Comparison of ENCODE assay signal across 16 cellular contexts in genomic region chr17:18066866-18067265, GRCh38. TPM values are rescaled to one million over a fixed set of nuclear protein-coding genes. Genes with fewer than 3 reads are reported as not detected.
A peak's percentile ranks its signal among the peaks of the same experiment; 100 is the strongest.
DNase-seq lines count a peak whose midpoint lies in the region; ATAC-seq, FAIRE-seq and TF ChIP-seq lines count a peak whose summit lies in the region.
"Had no signal": no experiment of that assay in that cellular context is flagged by ENCODE, and none has a peak within 500 bp of the region (broad histone marks: within the 10 kb centered on the region; RNA-seq: fewer than 3 reads in every experiment).

No MANE protein-coding gene starts in this region.

- TF ChIP-seq POLR2A in HepG2 (IDR thresholded peaks at IDR 0.05; ENCODE audit: insufficient read depth in 1 of 2, low read depth in 2 of 2, low read length in 2 of 2), result no peak; a peak in 1 of 4 replicates
- TF ChIP-seq POLR2A in right lobe of liver (IDR thresholded peaks at IDR 0.05), result no peak
- no peak for TF ChIP-seq POLR2A in sigmoid colon (IDR thresholded peaks at IDR 0.05)

- no peaks in the 10 kb centered on the region for H3K9me3 ChIP-seq in HepG2 (ENCODE audit: low read length)
- no peaks in the 10 kb centered on the region for H3K9me3 ChIP-seq in right lobe of liver
- no peaks in the 10 kb centered on the region for H3K9me3 ChIP-seq in aorta (ENCODE audit: control insufficient read depth, low read length)
- no peaks in the 10 kb centered on the region for H3K9me3 ChIP-seq in sigmoid colon

- H3K4me2 ChIP-seq in HepG2 (ENCODE audit: low read depth, low read length), result no peak overlapping the region

- H3K27me3 ChIP-seq in HepG2 (ENCODE audit: control insufficient read depth in 1 of 2, insufficient read depth in 2 of 2, low read length in 2 of 2), result no peaks in the 10 kb centered on the region
- no peaks in the 10 kb centered on the region for H3K27me3 ChIP-seq in right lobe of liver
- no peaks in the 10 kb centered on the region for H3K27me3 ChIP-seq in aorta (ENCODE audit: control insufficient read depth in 1 of 2, insufficient read depth in 2 of 2, low read length in 1 of 2)
- no peaks in the 10 kb centered on the region for H3K27me3 ChIP-seq in sigmoid colon

- ATAC-seq in HepG2, result no peak
- no peak for ATAC-seq in right lobe of liver
- no peak for ATAC-seq in aorta (ENCODE audit: low FRiP score)
- ATAC-seq: Right ventricle myocardium inferior had no signal

- POLR2A ChIA-PET in HepG2 (lab: Yijun Ruan, JAX), result no interaction called here

- WGBS in HepG2 (ENCODE audit: low lambda C conversion rate), result 93% methylated on average over 4 of the region's 4 CpGs
- WGBS in right lobe of liver (ENCODE audit: insufficient coverage, low coverage, low lambda C conversion rate, missing lambda C conversion rate), result no CpG with 5 or more reads among the region's 4 CpGs
- 92 to 95% methylated on average over 4 of the region's 4 CpGs for WGBS in aorta, 2 donors
- 92 to 98% methylated on average over 4 of the region's 4 CpGs for WGBS in sigmoid colon, 2 donors

- H3K4me1 ChIP-seq in HepG2 (ENCODE audit: insufficient read depth, low read length) (peaks cover 21% of the 10 kb centered on the region), right lobe of liver (no peaks in the 10 kb centered on the region), aorta (ENCODE audit: control insufficient read depth in 1 of 2, insufficient read depth in 2 of 2, low read length in 2 of 2) (no peaks in the 10 kb centered on the region), sigmoid colon (no peaks in the 10 kb centered on the region)

- no peak overlapping the region for H2AFZ ChIP-seq in HepG2 (ENCODE audit: low read length)

- no peak for DNase-seq in HepG2 (ENCODE audit: low spot score)
- DNase-seq in right lobe of liver, result no peak
- peak; percentile 17 for DNase-seq in fibroblast of mammary gland (ENCODE audit: low read depth)
- no peak for DNase-seq in aorta
- DNase-seq in sigmoid colon, result no peak
- no peak for DNase-seq in middle frontal gyrus (ENCODE audit: extremely low spot score, low spot score)
- DNase-seq: DMS79 treated with DMSO at 0.1 percent for 48 hours, NCI-H1105 treated with DMSO at 0.1 percent for 48 hours, NCI-H1694 treated with DMSO at 0.1 percent for 48 hours, NCI-H510A treated with DMSO at 0.1 percent for 48 hours, NCI-H774 had no signal

- H3K4me3 ChIP-seq in HepG2 (replicated peaks in 1 of 3; ENCODE audit: insufficient read depth in 1 of 3, low read depth in 2 of 3, low read length in 3 of 3), result no peak overlapping the region
- no peak overlapping the region for H3K4me3 ChIP-seq in right lobe of liver
- H3K4me3 ChIP-seq in fibroblast of mammary gland (ENCODE audit: control insufficient read depth, low read depth, low read length), result no peak overlapping the region
- H3K4me3 ChIP-seq in aorta (ENCODE audit: low read length in 2 of 2), result no peak overlapping the region
- no peak overlapping the region for H3K4me3 ChIP-seq in sigmoid colon

- TF ChIP-seq CTCF in HepG2 (CRISPR knock-in tag; IDR thresholded peaks at IDR 0.05) (no peak), right lobe of liver (IDR thresholded peaks at IDR 0.05) (no peak), fibroblast of mammary gland (conservative IDR thresholded peaks at IDR 0.05; ENCODE audit: control insufficient read depth, insufficient read depth, low read depth, low read length) (no peak), sigmoid colon (IDR thresholded peaks at IDR 0.05) (no peak)

- no peak overlapping the region for H3K27ac ChIP-seq in HepG2 (ENCODE audit: extremely low read length, insufficient read depth, low read length)
- H3K27ac ChIP-seq in right lobe of liver, result no peak overlapping the region
- no peak overlapping the region for H3K27ac ChIP-seq in aorta (ENCODE audit: low read depth in 1 of 2, low read length in 2 of 2)
- no peak overlapping the region for H3K27ac ChIP-seq in sigmoid colon
- H3K27ac ChIP-seq: 22Rv1 had no signal

- H3K9ac ChIP-seq in HepG2 (ENCODE audit: insufficient read depth, low read depth, low read length), result no peak overlapping the region

- in situ Hi-C loops in HepG2 (cut with HindIII; ENCODE audit: extremely low pct_ligation_motif_present, low pct_unique_long_range_greater_than_20kb), result no loop called here

- no peak for FAIRE-seq in HepG2 (lab: Jason Lieb, UNC)
- FAIRE-seq: G401.6, H54, RCC 7860 had no signal

- no peaks in the 10 kb centered on the region for H3K79me2 ChIP-seq in HepG2 (ENCODE audit: insufficient read depth, low read length)

- BruUV-seq in HepG2 (replicated peaks; lab: Mats Ljungman, UMichigan), result TSS peak; percentile 43

- intact Hi-C loops in HepG2 (cut with micrococcal nuclease; ENCODE audit: unreplicated experiment), result no loop called here
- intact Hi-C loops in right lobe of liver (cut with DNase I), result no loop called here
- intact Hi-C loops in aorta (cut with DNase I), result no loop called here
- intact Hi-C loops in sigmoid colon (cut with DNase I), result no loop called here

- H3K36me3 ChIP-seq in HepG2 (replicated peaks in 1 of 2; ENCODE audit: control insufficient read depth in 1 of 2, insufficient read depth in 2 of 2, low read length in 2 of 2) (peaks cover 9 to 27% of the 10 kb centered on the region in 2 experiments), right lobe of liver (peaks cover 0 to 28% (median 7%) of the 10 kb centered on the region in 4 donors), aorta (ENCODE audit: control insufficient read depth in 1 of 2, insufficient read depth in 2 of 2, low read length in 1 of 2) (peaks cover 2 to 6% of the 10 kb centered on the region in 2 donors), sigmoid colon (peaks cover 0 to 45% (median 10%) of the 10 kb centered on the region in 4 donors)

- no peaks in the 10 kb centered on the region for H4K20me1 ChIP-seq in HepG2 (ENCODE audit: insufficient read depth, low read length)

- CTCF ChIA-PET in HepG2 (lab: Yijun Ruan, JAX; ENCODE audit: low intra/inter-chr PET ratio, low total read pairs), result no interaction called here

- TF ChIP-seq RAD21 in HepG2 (CRISPR knock-in tag; IDR thresholded peaks at IDR 0.05), result no peak

- TF ChIP-seq EP300 in HepG2 (IDR thresholded peaks at IDR 0.05; ENCODE audit: low read depth in 2 of 2, low read length in 2 of 2) (no peak), HepG2 (CRISPR knock-in tag; IDR thresholded peaks at IDR 0.05; ENCODE audit: borderline replicate concordance) (no peak), sigmoid colon (IDR thresholded peaks at IDR 0.05) (no peak)

RNA-seq across cellular contexts. Expression of gene DRG2, which starts 20.9 kb away (rescaled TPM):
- total RNA-seq in HepG2 (2016; rRNA removed; fragmentation: Illumina TruSeq; extraction: Trizol) (23.0 and 26.6 TPM in 2 replicates), right lobe of liver (10 to 100 TPM; 10.4 to 28.8 (median 17.3) TPM), aorta (10 to 100 TPM; 28.7 to 33.7 TPM), sigmoid colon (10 to 100 TPM; 25.2 to 36.0 (median 34.4) TPM)
- total RNA-seq in HepG2 (2016; cell fraction: cytosol; rRNA removed; fragmentation: Illumina TruSeq; extraction: Trizol; ENCODE audit: low read depth), result 34.5 and 35.0 TPM in 2 replicates
- total RNA-seq in HepG2 (2016; cell fraction: insoluble cytoplasmic fraction; rRNA removed; fragmentation: Illumina TruSeq; extraction: Trizol), result 19.6 and 31.0 TPM in 2 replicates
- 18.9 and 21.9 TPM in 2 replicates for total RNA-seq in HepG2 (2016; cell fraction: membrane; rRNA removed; fragmentation: Illumina TruSeq; extraction: Trizol)
- 27.8 and 29.3 TPM in 2 replicates for total RNA-seq in HepG2 (2016; cell fraction: nucleus; rRNA removed; fragmentation: Illumina TruSeq; extraction: Trizol)
- polyA plus RNA-seq in HepG2 (2011; rRNA removed) (20.1 and 24.9 TPM in 2 replicates), aorta (10 to 100 TPM; 16.0 to 52.3 TPM), sigmoid colon (10 to 100 TPM; 25.0 to 37.3 (median 27.6) TPM)
- polyA plus RNA-seq in HepG2 (2011; cell fraction: cytosol; rRNA removed), result 16.7 and 20.6 TPM in 2 replicates
- polyA plus RNA-seq in HepG2 (2011; cell fraction: nucleus; rRNA removed), result 78.3 and 80.8 TPM in 2 replicates
- 18.5 and 21.7 TPM in 2 replicates for polyA plus RNA-seq in HepG2 (2012)
- polyA plus RNA-seq in HepG2 (2016; cell fraction: cytosol; fragmentation: Illumina TruSeq; extraction: Trizol; ENCODE audit: low read depth), result 7.5 and 8.3 TPM in 2 replicates
- 19.2 and 22.3 TPM in 2 replicates for polyA plus RNA-seq in HepG2 (2016; cell fraction: insoluble cytoplasmic fraction; fragmentation: Illumina TruSeq; extraction: Trizol; ENCODE audit: low read depth)
- polyA plus RNA-seq in HepG2 (2016; cell fraction: membrane; fragmentation: Illumina TruSeq; extraction: Trizol; ENCODE audit: low read depth), result 10.0 and 11.1 TPM in 2 replicates
- polyA plus RNA-seq in HepG2 (2016; cell fraction: nucleus; fragmentation: Illumina TruSeq; extraction: Trizol; ENCODE audit: insufficient read depth, low read depth), result 47.8 and 50.0 TPM in 2 replicates
- 43.9 and 69.9 TPM in 2 replicates for polyA minus RNA-seq in HepG2 (2011; rRNA and poly(A)+ RNA removed; ENCODE audit: low replicate concordance)
- polyA minus RNA-seq in HepG2 (2011; cell fraction: cytosol; rRNA and poly(A)+ RNA removed), result 10.0 and 13.9 TPM in 2 replicates
- 46.6 and 47.5 TPM in 2 replicates for polyA minus RNA-seq in HepG2 (2011; cell fraction: nucleus; rRNA and poly(A)+ RNA removed)

RNA-seq across cellular contexts. Expression of gene GID4, which starts 27.7 kb away (rescaled TPM):
- 4.3 and 5.5 TPM in 2 replicates for total RNA-seq in HepG2 (2016; rRNA removed; fragmentation: Illumina TruSeq; extraction: Trizol)
- total RNA-seq in HepG2 (2016; cell fraction: cytosol; rRNA removed; fragmentation: Illumina TruSeq; extraction: Trizol; ENCODE audit: low read depth), result 2.5 and 4.3 TPM in 2 replicates
- 4.4 and 4.8 TPM in 2 replicates for total RNA-seq in HepG2 (2016; cell fraction: insoluble cytoplasmic fraction; rRNA removed; fragmentation: Illumina TruSeq; extraction: Trizol)
- 6.5 and 7.9 TPM in 2 replicates for total RNA-seq in HepG2 (2016; cell fraction: membrane; rRNA removed; fragmentation: Illumina TruSeq; extraction: Trizol)
- 2.7 and 3.1 TPM in 2 replicates for total RNA-seq in HepG2 (2016; cell fraction: nucleus; rRNA removed; fragmentation: Illumina TruSeq; extraction: Trizol)
- polyA plus RNA-seq in HepG2 (2011; rRNA removed), result 4.7 and 6.1 TPM in 2 replicates
- 2.8 and 3.4 TPM in 2 replicates for polyA plus RNA-seq in HepG2 (2011; cell fraction: cytosol; rRNA removed)
- 4.1 and 4.6 TPM in 2 replicates for polyA plus RNA-seq in HepG2 (2011; cell fraction: nucleus; rRNA removed)
- 8.4 and 8.9 TPM in 2 replicates for polyA plus RNA-seq in HepG2 (2012)
- polyA plus RNA-seq in HepG2 (2016; cell fraction: cytosol; fragmentation: Illumina TruSeq; extraction: Trizol; ENCODE audit: low read depth), result 7.0 and 8.5 TPM in 2 replicates
- 5.8 and 6.7 TPM in 2 replicates for polyA plus RNA-seq in HepG2 (2016; cell fraction: insoluble cytoplasmic fraction; fragmentation: Illumina TruSeq; extraction: Trizol; ENCODE audit: low read depth)
- 7.0 and 8.2 TPM in 2 replicates for polyA plus RNA-seq in HepG2 (2016; cell fraction: membrane; fragmentation: Illumina TruSeq; extraction: Trizol; ENCODE audit: low read depth)
- 4.4 and 6.0 TPM in 2 replicates for polyA plus RNA-seq in HepG2 (2016; cell fraction: nucleus; fragmentation: Illumina TruSeq; extraction: Trizol; ENCODE audit: insufficient read depth, low read depth)
- polyA minus RNA-seq in HepG2 (2011; rRNA and poly(A)+ RNA removed; ENCODE audit: low replicate concordance), result 8.2 and 20.5 TPM in 2 replicates
- polyA minus RNA-seq in HepG2 (2011; cell fraction: cytosol; rRNA and poly(A)+ RNA removed), result 3.7 and 4.2 TPM in 2 replicates
- polyA minus RNA-seq in HepG2 (2011; cell fraction: nucleus; rRNA and poly(A)+ RNA removed), result 6.4 and 10.4 TPM in 2 replicates
- total RNA-seq in right lobe of liver, result 1 to 10 TPM; 4.8 to 6.1 (median 5.3) TPM
- total RNA-seq in aorta, result 10 to 100 TPM; 11.4 to 14.1 TPM
- polyA plus RNA-seq in aorta, result 1 to 10 TPM; 7.5 to 8.1 TPM
- 10 to 100 TPM; 20.0 to 25.2 (median 23.9) TPM for total RNA-seq in sigmoid colon
- 1 to 10 TPM; 2.8 to 4.2 (median 3.8) TPM for polyA plus RNA-seq in sigmoid colon

RNA-seq across cellular contexts. Expression of gene ATPAF2, which starts 27.9 kb away (rescaled TPM):
- total RNA-seq in HepG2 (2016; rRNA removed; fragmentation: Illumina TruSeq; extraction: Trizol), result 14.2 and 15.0 TPM in 2 replicates
- total RNA-seq in HepG2 (2016; cell fraction: cytosol; rRNA removed; fragmentation: Illumina TruSeq; extraction: Trizol; ENCODE audit: low read depth), result 8.8 and 12.0 TPM in 2 replicates
- 14.9 and 18.9 TPM in 2 replicates for total RNA-seq in HepG2 (2016; cell fraction: insoluble cytoplasmic fraction; rRNA removed; fragmentation: Illumina TruSeq; extraction: Trizol)
- 9.7 and 14.4 TPM in 2 replicates for total RNA-seq in HepG2 (2016; cell fraction: membrane; rRNA removed; fragmentation: Illumina TruSeq; extraction: Trizol)
- 12.8 and 14.7 TPM in 2 replicates for total RNA-seq in HepG2 (2016; cell fraction: nucleus; rRNA removed; fragmentation: Illumina TruSeq; extraction: Trizol)
- 16.0 and 16.5 TPM in 2 replicates for polyA plus RNA-seq in HepG2 (2011; rRNA removed)
- polyA plus RNA-seq in HepG2 (2011; cell fraction: cytosol; rRNA removed), result 8.0 and 9.7 TPM in 2 replicates
- polyA plus RNA-seq in HepG2 (2011; cell fraction: nucleus; rRNA removed), result 46.6 and 61.0 TPM in 2 replicates
- polyA plus RNA-seq in HepG2 (2012), result 10.3 and 10.4 TPM in 2 replicates
- 8.0 and 11.6 TPM in 2 replicates for polyA plus RNA-seq in HepG2 (2016; cell fraction: cytosol; fragmentation: Illumina TruSeq; extraction: Trizol; ENCODE audit: low read depth)
- 19.2 and 26.7 TPM in 2 replicates for polyA plus RNA-seq in HepG2 (2016; cell fraction: insoluble cytoplasmic fraction; fragmentation: Illumina TruSeq; extraction: Trizol; ENCODE audit: low read depth)
- polyA plus RNA-seq in HepG2 (2016; cell fraction: membrane; fragmentation: Illumina TruSeq; extraction: Trizol; ENCODE audit: low read depth), result 11.3 and 19.5 TPM in 2 replicates
- polyA plus RNA-seq in HepG2 (2016; cell fraction: nucleus; fragmentation: Illumina TruSeq; extraction: Trizol; ENCODE audit: insufficient read depth, low read depth), result 37.0 and 37.2 TPM in 2 replicates
- 18.0 and 28.2 TPM in 2 replicates for polyA minus RNA-seq in HepG2 (2011; rRNA and poly(A)+ RNA removed; ENCODE audit: low replicate concordance)
- polyA minus RNA-seq in HepG2 (2011; cell fraction: cytosol; rRNA and poly(A)+ RNA removed), result 7.1 and 8.4 TPM in 2 replicates
- 23.1 and 28.8 TPM in 2 replicates for polyA minus RNA-seq in HepG2 (2011; cell fraction: nucleus; rRNA and poly(A)+ RNA removed)
- total RNA-seq in right lobe of liver, result 10 to 100 TPM; 17.2 to 21.0 (median 19.2) TPM
- 10 to 100 TPM; 16.3 to 19.9 TPM for total RNA-seq in aorta
- 10 to 100 TPM in 1 of 2 donors, 1 to 10 TPM in 1; 7.1 to 18.4 TPM for polyA plus RNA-seq in aorta
- 10 to 100 TPM; 10.3 to 28.8 (median 15.3) TPM for total RNA-seq in sigmoid colon
- 10 to 100 TPM; 17.4 to 28.1 (median 26.8) TPM for polyA plus RNA-seq in sigmoid colon

RNA-seq across cellular contexts. Expression of gene MYO15A, which starts 41.7 kb away (rescaled TPM):
- total RNA-seq in HepG2 (2016; rRNA removed; fragmentation: Illumina TruSeq; extraction: Trizol) (0.07 and 0.18 TPM in 2 replicates), right lobe of liver (1 to 10 TPM in 4 of 6 experiments, under 1 TPM in 2; 0.19 to 6.2 (median 1.5) TPM), aorta (1 to 10 TPM; 3.1 to 3.4 TPM), sigmoid colon (1 to 10 TPM in 2 of 4 donors, under 1 TPM in 2; 0.68 to 3.6 (median 1.3) TPM)
- total RNA-seq in HepG2 (2016; cell fraction: cytosol; rRNA removed; fragmentation: Illumina TruSeq; extraction: Trizol; ENCODE audit: low read depth), result not detected in 2 replicates
- 0.11 TPM in 1 of 2 replicates, not detected in the other for total RNA-seq in HepG2 (2016; cell fraction: insoluble cytoplasmic fraction; rRNA removed; fragmentation: Illumina TruSeq; extraction: Trizol)
- not detected in 2 replicates for total RNA-seq in HepG2 (2016; cell fraction: membrane; rRNA removed; fragmentation: Illumina TruSeq; extraction: Trizol)
- total RNA-seq in HepG2 (2016; cell fraction: nucleus; rRNA removed; fragmentation: Illumina TruSeq; extraction: Trizol), result not detected in 2 replicates
- polyA plus RNA-seq in HepG2 (2011; rRNA removed) (0.20 and 0.35 TPM in 2 replicates), aorta (1 to 10 TPM in 1 of 2 donors, under 1 TPM in 1; 0.25 to 7.5 TPM), sigmoid colon (under 1 TPM in 2 of 3 donors, not detected in 1; 0.60 to 0.73 TPM)
- polyA plus RNA-seq in HepG2 (2011; cell fraction: cytosol; rRNA removed), result 0.01 and 0.04 TPM in 2 replicates
- polyA plus RNA-seq in HepG2 (2011; cell fraction: nucleus; rRNA removed), result 2.3 and 2.8 TPM in 2 replicates
- polyA plus RNA-seq in HepG2 (2012), result 0.23 and 0.32 TPM in 2 replicates
- not detected in 2 replicates for polyA plus RNA-seq in HepG2 (2016; cell fraction: cytosol; fragmentation: Illumina TruSeq; extraction: Trizol; ENCODE audit: low read depth)
- polyA plus RNA-seq in HepG2 (2016; cell fraction: insoluble cytoplasmic fraction; fragmentation: Illumina TruSeq; extraction: Trizol; ENCODE audit: low read depth), result not detected in 2 replicates
- polyA plus RNA-seq in HepG2 (2016; cell fraction: membrane; fragmentation: Illumina TruSeq; extraction: Trizol; ENCODE audit: low read depth), result not detected in 2 replicates
- polyA plus RNA-seq in HepG2 (2016; cell fraction: nucleus; fragmentation: Illumina TruSeq; extraction: Trizol; ENCODE audit: insufficient read depth, low read depth), result 0.56 and 0.60 TPM in 2 replicates
- 0.02 and 0.28 TPM in 2 replicates for polyA minus RNA-seq in HepG2 (2011; rRNA and poly(A)+ RNA removed; ENCODE audit: low replicate concordance)
- polyA minus RNA-seq in HepG2 (2011; cell fraction: cytosol; rRNA and poly(A)+ RNA removed), result not detected in 2 replicates
- 0.52 and 0.75 TPM in 2 replicates for polyA minus RNA-seq in HepG2 (2011; cell fraction: nucleus; rRNA and poly(A)+ RNA removed)
